ENCODE assay signal across 1 cellular context in genomic region chr7:95993420-95993819, GRCh38.
TF ChIP-seq lines count a peak whose summit lies in the region.

No MANE protein-coding gene starts in this region.

TF ChIP-seq in K562, 482 proteins besides CTCF, POLR2A, EP300 and RAD21 (continued from another document):
- no peak for TF ChIP-seq ZNF324 (CRISPR knock-in tag; IDR thresholded peaks at IDR 0.05)
- no peak for TF ChIP-seq KLF13 (tag; IDR thresholded peaks at IDR 0.05; ENCODE audit: borderline replicate concordance, low read depth)
- TF ChIP-seq BRF1 (IDR thresholded peaks at IDR 0.05; ENCODE audit: borderline replicate concordance, extremely low read depth, insufficient read length) = no peak
- TF ChIP-seq PHB (CRISPR knock-in tag; IDR thresholded peaks at IDR 0.05) = no peak
- TF ChIP-seq TAL1 (IDR thresholded peaks at IDR 0.05) = no peak
- TF ChIP-seq NRF1 (conservative IDR thresholded peaks at IDR 0.05 in 1 of 2, IDR thresholded peaks at IDR 0.05 in 1 of 2) = no peak
